Comparison of ENCODE assay signal across 33 cellular contexts in the genomic region with DNA sequence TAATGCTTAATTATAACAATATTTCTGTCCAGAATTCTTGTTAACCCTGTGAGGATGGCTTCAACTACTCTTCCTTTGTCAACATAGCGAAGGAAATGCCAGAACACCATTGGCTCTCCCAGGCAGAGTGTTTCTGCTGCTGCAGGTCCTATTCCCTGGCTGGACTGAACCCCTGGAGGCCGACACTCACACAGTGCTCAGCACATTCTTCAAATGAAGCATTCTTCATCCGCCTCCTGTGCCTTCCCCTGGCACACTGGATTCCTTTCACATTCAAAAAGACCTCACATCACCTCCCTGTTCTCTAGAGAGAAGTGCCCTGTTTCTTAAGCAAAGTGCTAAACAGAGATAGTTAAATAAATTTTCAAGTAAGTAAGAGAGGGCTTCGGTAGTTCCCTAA. TPM values are rescaled to one million over a fixed set of nuclear protein-coding genes. Genes with fewer than 3 reads are reported as not detected.
"Had no signal": no experiment of that assay in that cellular context is flagged by ENCODE, and none has a peak within 500 bp of the region (broad histone marks: within the 10 kb centered on the region; RNA-seq: fewer than 3 reads in every experiment).

No MANE protein-coding gene starts in this region.

- H3K4me2 ChIP-seq: smooth muscle cell had no signal

- H3K36me3 ChIP-seq: esophagus squamous epithelium, heart right ventricle, lower lobe of right lung, ovary, right lobe of liver, suprapubic skin, transverse colon, upper lobe of right lung, vagina had no signal

- H3K4me1 Mint-ChIP-seq: immature natural killer cell; naive thymus-derived CD8-positive, alpha-beta T cell; nephron progenitor cell; stimulated activated naive CD8-positive, alpha-beta T cell treated with anti-CD3 and anti-CD28 coated beads, Interleukin-15, amount 100 ng/mL, for 72 hours had no signal

- DNase-seq: dermis blood vessel endothelial cell; effector memory CD4-positive, alpha-beta T cell; erythroblast; esophagus squamous epithelium; foreskin melanocyte; glutamatergic neuron; heart right ventricle; hippocampal formation; immature natural killer cell; islet precursor cell; left ventricle myocardium superior; lower lobe of right lung; naive thymus-derived CD8-positive, alpha-beta T cell; nephron progenitor cell; occipital lobe; ovary; posterior cingulate gyrus; right lobe of liver; stimulated activated CD4-positive, alpha-beta T cell treated with anti-CD3 and anti-CD28 coated beads, Interleukin-12 subunit alpha, Interleukin-12 subunit beta, amount 100 ng/mL, for 4 hours; stimulated activated CD4-positive, alpha-beta T cell treated with anti-CD3 and anti-CD28 coated beads, Interleukin-1b, Interleukin-23, amount 100 ng/mL, for 48 hours; stimulated activated CD4-positive, alpha-beta T cell treated with anti-CD3 and anti-CD28 coated beads, Interleukin-4, amount 100 ng/mL, for 1 hour; stimulated activated CD8-positive, alpha-beta memory T cell treated with anti-CD3 and anti-CD28 coated beads, Interleukin-4, amount 100 ng/mL, for 48 hours; stimulated activated naive CD4-positive, alpha-beta T cell; stimulated activated naive CD8-positive, alpha-beta T cell treated with anti-CD3 and anti-CD28 coated beads, Interleukin-15, amount 100 ng/mL, for 72 hours; transverse colon; upper lobe of right lung had no signal

- H3K27me3 ChIP-seq: esophagus squamous epithelium, heart right ventricle, ovary, right lobe of liver, suprapubic skin, transverse colon, upper lobe of right lung, vagina had no signal

- H3K4me1 ChIP-seq: esophagus squamous epithelium, heart right ventricle, lower lobe of right lung, right lobe of liver, suprapubic skin, transverse colon, upper lobe of right lung, vagina had no signal

- H3K9me3 ChIP-seq: esophagus squamous epithelium, heart right ventricle, lower lobe of right lung, ovary, right lobe of liver, suprapubic skin, transverse colon, upper lobe of right lung, vagina had no signal

- H3K27ac ChIP-seq: coronary artery, esophagus squamous epithelium, heart right ventricle, lower lobe of right lung, ovary, right lobe of liver, suprapubic skin, transverse colon, upper lobe of right lung, vagina had no signal

- H3K4me3 ChIP-seq: coronary artery, esophagus squamous epithelium, heart right ventricle, lower lobe of right lung, ovary, right lobe of liver, smooth muscle cell, suprapubic skin, transverse colon, upper lobe of right lung, vagina had no signal

- H3K36me3 Mint-ChIP-seq: immature natural killer cell had no signal

- H3K4me3 Mint-ChIP-seq: immature natural killer cell; naive thymus-derived CD8-positive, alpha-beta T cell; nephron progenitor cell; stimulated activated naive CD8-positive, alpha-beta T cell treated with anti-CD3 and anti-CD28 coated beads, Interleukin-15, amount 100 ng/mL, for 72 hours had no signal

- H3K27ac Mint-ChIP-seq: immature natural killer cell; naive thymus-derived CD8-positive, alpha-beta T cell; nephron progenitor cell had no signal

RNA-seq across cellular contexts. Expression of gene KCNK12, which starts 24.9 kb away (rescaled TPM):
- total RNA-seq: lower lobe of right lung, mesenteric fat pad, myocyte, pulmonary artery endothelial cell, right lobe of liver, upper lobe of right lung, vagina had no signal
